ENCODE assay signal across 12 cellular contexts in the genomic region with DNA sequence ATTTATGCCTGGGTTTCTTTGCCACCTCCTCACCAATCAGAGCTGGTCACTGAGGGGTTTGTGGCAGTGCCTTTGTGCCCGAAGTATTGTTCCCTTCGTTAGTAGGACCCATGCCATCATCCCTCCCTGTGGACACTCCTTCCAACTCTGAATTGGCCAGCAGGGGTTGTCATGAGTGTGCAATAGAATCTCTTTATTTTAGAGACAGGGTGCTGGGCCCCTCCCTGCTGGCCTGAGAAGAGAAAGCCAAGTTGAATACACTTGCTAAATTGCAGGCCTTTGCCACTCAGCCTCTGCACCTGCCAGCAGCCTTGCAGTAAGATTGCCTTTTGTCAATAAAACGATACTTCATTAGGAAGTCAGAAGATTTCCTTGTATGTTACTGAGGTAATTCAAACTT. TPM values are rescaled to one million over a fixed set of nuclear protein-coding genes. Genes with fewer than 3 reads are reported as not detected.
DNase-seq lines count a peak whose midpoint lies in the region; ATAC-seq and TF ChIP-seq lines count a peak whose summit lies in the region.
"Had no signal": no experiment of that assay in that cellular context is flagged by ENCODE, and none has a peak within 500 bp of the region (broad histone marks: within the 10 kb centered on the region; RNA-seq: fewer than 3 reads in every experiment).

No MANE protein-coding gene starts in this region.

- ATAC-seq in activated CD8-positive, alpha-beta memory T cell treated with anti-CD3 and anti-CD28 coated beads, Interleukin-2, amount 10 ng/mL, durations not matched to agents 7 days and 5 days = peak; percentile 33
- peak; percentile 87 for ATAC-seq in left ventricle myocardium superior

- TF ChIP-seq POLR2A in erythroblast (IDR thresholded peaks at IDR 0.05; ENCODE audit: low read length) = no peak

- no peaks in the 10 kb centered on the region for H3K9me3 Mint-ChIP-seq in activated CD8-positive, alpha-beta memory T cell treated with anti-CD3 and anti-CD28 coated beads, Interleukin-2, amount 10 ng/mL, durations not matched to agents 7 days and 5 days (ENCODE audit: low read depth)
- H3K9me3 Mint-ChIP-seq in type B pancreatic cell = no peaks in the 10 kb centered on the region
- H3K9me3 Mint-ChIP-seq: CD8-positive, alpha-beta memory T cell had no signal

- no peak overlapping the region for H3K27ac Mint-ChIP-seq in activated CD8-positive, alpha-beta memory T cell treated with anti-CD3 and anti-CD28 coated beads, Interleukin-2, amount 10 ng/mL, durations not matched to agents 7 days and 5 days
- H3K27ac Mint-ChIP-seq in type B pancreatic cell = no peak overlapping the region

- intact Hi-C loops in left ventricle myocardium superior (cut with micrococcal nuclease) = no loop called here

- H3K36me3 Mint-ChIP-seq in activated CD8-positive, alpha-beta memory T cell treated with anti-CD3 and anti-CD28 coated beads, Interleukin-2, amount 10 ng/mL, durations not matched to agents 7 days and 5 days = peaks cover 31% of the 10 kb centered on the region
- peaks cover 14% of the 10 kb centered on the region for H3K36me3 Mint-ChIP-seq in type B pancreatic cell

- TF ChIP-seq CTCF in type B pancreatic cell (conservative IDR thresholded peaks at IDR 0.05) = peak; percentile 62

- no peak for DNase-seq in activated CD8-positive, alpha-beta memory T cell treated with anti-CD3 and anti-CD28 coated beads, Interleukin-2, amount 10 ng/mL, durations not matched to agents 7 days and 5 days
- no peak for DNase-seq in activated CD8-positive, alpha-beta memory T cell treated with anti-CD3 and anti-CD28 coated beads, Interleukin-2, amount 50 U/mL, for 4 hours
- peak; percentile 40 for DNase-seq in RPMI7951 (ENCODE audit: low read depth)
- DNase-seq in left ventricle myocardium superior = peak; percentile 29
- no peak for DNase-seq in type B pancreatic cell (ENCODE audit: extremely low spot score, unreplicated experiment)
- no peak for DNase-seq in NCI-H526 (lab: John Stamatoyannopoulos, UW)
- no peak for DNase-seq in erythroblast (lab: John Stamatoyannopoulos, UW)
- no peak for DNase-seq in H4 (ENCODE audit: low spot score)
- DNase-seq: activated naive CD4-positive, alpha-beta T cell treated with Interleukin-2 at 50 U/mL for 16 hours; CD8-positive, alpha-beta memory T cell; sigmoid colon had no signal

- no peaks in the 10 kb centered on the region for H3K4me1 Mint-ChIP-seq in activated CD8-positive, alpha-beta memory T cell treated with anti-CD3 and anti-CD28 coated beads, Interleukin-2, amount 10 ng/mL, durations not matched to agents 7 days and 5 days
- H3K4me1 Mint-ChIP-seq in type B pancreatic cell (ENCODE audit: unreplicated experiment) = peaks cover 11% of the 10 kb centered on the region

- no peak overlapping the region for H3K4me3 Mint-ChIP-seq in activated CD8-positive, alpha-beta memory T cell treated with anti-CD3 and anti-CD28 coated beads, Interleukin-2, amount 10 ng/mL, durations not matched to agents 7 days and 5 days
- H3K4me3 Mint-ChIP-seq in type B pancreatic cell = no peak overlapping the region
- H3K4me3 Mint-ChIP-seq: CD8-positive, alpha-beta memory T cell had no signal

- H3K27me3 Mint-ChIP-seq in activated CD8-positive, alpha-beta memory T cell treated with anti-CD3 and anti-CD28 coated beads, Interleukin-2, amount 10 ng/mL, durations not matched to agents 7 days and 5 days = no peaks in the 10 kb centered on the region
- no peaks in the 10 kb centered on the region for H3K27me3 Mint-ChIP-seq in type B pancreatic cell
- H3K27me3 Mint-ChIP-seq: CD8-positive, alpha-beta memory T cell had no signal

- CTCF ChIA-PET in activated CD8-positive, alpha-beta memory T cell treated with anti-CD3 and anti-CD28 coated beads, Interleukin-2, amount 10 ng/mL, durations not matched to agents 7 days and 5 days (lab: Charles Lee) = interaction anchor here (0.9 to 1.6 kb wide), 3 partner anchors 27 to 126 kb away, joined by 3 to 5 read pairs (median 5); no protein-coding TSS in a partner anchor

RNA-seq across cellular contexts. Expression of a gene that starts 40.7 kb away (rescaled TPM):
- total RNA-seq in activated CD8-positive, alpha-beta memory T cell treated with anti-CD3 and anti-CD28 coated beads, Interleukin-2, amount 10 ng/mL, durations not matched to agents 7 days and 5 days = not detected
- not detected in 2 replicates for total RNA-seq in RPMI7951 (2014; rRNA removed; shearing (Covaris generic))
- not detected for total RNA-seq in left ventricle myocardium superior
- total RNA-seq in type B pancreatic cell (ENCODE audit: low replicate concordance) = 0.31 and 4.2 TPM in 2 replicates
- not detected in 2 replicates for total RNA-seq in H4 (2014; rRNA removed; shearing (Covaris generic))
- total RNA-seq: CD8-positive, alpha-beta memory T cell; sigmoid colon; T-helper 1 cell treated with Interleukin-12 subunit alpha and Interleukin-12 subunit beta and Interleukin-4 antibody, amounts not matched to agents 30 ng/mL and 1 ng/mL, for 36 hours had no signal

Comparison
In these comparisons a context has a peak if more than half of its experiments do, and no peak if none do; other contexts are left out.
1. DNase-seq: peak in RPMI7951 (single experiment) and left ventricle myocardium superior (single experiment); none in activated CD8-positive, alpha-beta memory T cell treated with anti-CD3 and anti-CD28 coated beads, Interleukin-2, amount 10 ng/mL, durations not matched to agents 7 days and 5 days (single experiment), activated CD8-positive, alpha-beta memory T cell treated with anti-CD3 and anti-CD28 coated beads, Interleukin-2, amount 50 U/mL, for 4 hours (single experiment), type B pancreatic cell (single experiment), NCI-H526 (0 of 2), erythroblast (0 of 2) and H4 (single experiment).